1 cellular context compared by ENCODE assay signal in genomic region chr12:94134226-94134795, GRCh38.
TF ChIP-seq lines count a peak whose summit lies in the region.

No MANE protein-coding gene starts in this region.

TF ChIP-seq in GM12878, 131 proteins besides CTCF, POLR2A, EP300 and RAD21 (continued from another document):
- TF ChIP-seq HSF1 (IDR thresholded peaks at IDR 0.05; ENCODE audit: low read depth, low read length), result no peak
- peak; percentile 90 for TF ChIP-seq ZNF384 (IDR thresholded peaks at IDR 0.05; ENCODE audit: borderline replicate concordance, low read depth, low read length)
- TF ChIP-seq MLLT1 (IDR thresholded peaks at IDR 0.05), result no peak
